Comparison of ENCODE assay signal across 1 cellular context in the genomic region with DNA sequence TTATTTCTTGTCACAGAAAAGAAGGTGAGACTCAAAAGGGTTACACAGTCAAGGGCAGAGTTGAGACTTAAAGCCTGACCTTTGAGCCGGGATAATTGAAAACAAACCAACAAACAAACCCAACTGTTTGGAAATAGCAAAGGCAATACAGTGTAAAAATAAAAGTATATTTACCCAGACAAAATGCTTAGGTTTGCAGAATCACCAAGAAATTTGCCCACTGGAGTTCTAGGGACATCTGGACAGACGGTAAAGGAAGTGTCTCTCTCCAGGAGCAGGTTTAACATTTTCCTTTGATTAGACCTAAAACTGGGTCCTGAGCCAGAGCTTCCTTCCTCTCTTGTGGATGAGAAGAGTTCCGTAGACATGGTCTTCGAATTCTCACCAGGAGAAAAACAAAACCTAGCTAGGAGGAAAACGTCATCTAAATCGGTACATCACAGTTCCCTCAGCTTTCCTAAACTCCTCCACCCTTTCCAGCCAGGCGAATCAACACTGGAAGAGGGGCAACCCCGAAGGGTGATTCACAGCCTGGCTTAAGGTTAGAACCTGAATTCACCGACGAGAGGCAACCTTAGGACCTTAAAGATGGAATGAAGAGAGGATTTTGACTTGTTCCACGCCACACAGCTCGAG.
TF ChIP-seq lines count a peak whose summit lies in the region.

No MANE protein-coding gene starts in this region.

TF ChIP-seq in K562, 482 proteins besides CTCF, POLR2A, EP300 and RAD21:
- TF ChIP-seq MAFG (tag; conservative IDR thresholded peaks at IDR 0.05), result peak; percentile 29; the same call in 1 of the 2 replicates
- TF ChIP-seq MAFK (IDR thresholded peaks at IDR 0.05; ENCODE audit: low read length), result peak; percentile 52; the same call in 1 of the 2 replicates
- TF ChIP-seq JUN (IDR thresholded peaks at IDR 0.05; ENCODE audit: borderline replicate concordance, low read depth, low read length), result no peak
- 0 out of 2 replicates have a peak, but pooled peaks have one; percentile 21 for TF ChIP-seq JUN (CRISPR knock-in tag; IDR thresholded peaks at IDR 0.05; ENCODE audit: borderline replicate concordance)
- TF ChIP-seq MAFF (IDR thresholded peaks at IDR 0.05; ENCODE audit: low read length), result peak; percentile 65
- TF ChIP-seq PHB (CRISPR knock-in tag; IDR thresholded peaks at IDR 0.05), result 0 out of 2 replicates have a peak, but pooled peaks have one; percentile 41
- TF ChIP-seq ARNT (IDR thresholded peaks at IDR 0.05), result peak in 1 of 2 experiments; percentile 24; a peak in 1 of 4 replicates
- peak; percentile 37 for TF ChIP-seq TBP (optimal IDR thresholded peaks at IDR 0.05; ENCODE audit: low read depth, low read length)
- TF ChIP-seq NFRKB (IDR thresholded peaks at IDR 0.05; ENCODE audit: low read depth), result 0 out of 2 replicates have a peak, but pooled peaks have one; percentile 27
- TF ChIP-seq NR2C2 (CRISPR knock-in tag; IDR thresholded peaks at IDR 0.05), result no peak
- 0 out of 2 replicates have a peak, but pooled peaks have one; percentile 21 for TF ChIP-seq NR2C2 (tag; IDR thresholded peaks at IDR 0.05)
- TF ChIP-seq ZNF316 (IDR thresholded peaks at IDR 0.05), result peak; percentile 86
- peak; percentile 65 for TF ChIP-seq C11orf30 (IDR thresholded peaks at IDR 0.05; ENCODE audit: low read depth)
- TF ChIP-seq ZEB2 (IDR thresholded peaks at IDR 0.05), result no peak
- no peak for TF ChIP-seq SAFB2 (IDR thresholded peaks at IDR 0.05; ENCODE audit: borderline replicate concordance, low read depth, low read length, severe bottlenecking)
- TF ChIP-seq, protein P1, sequence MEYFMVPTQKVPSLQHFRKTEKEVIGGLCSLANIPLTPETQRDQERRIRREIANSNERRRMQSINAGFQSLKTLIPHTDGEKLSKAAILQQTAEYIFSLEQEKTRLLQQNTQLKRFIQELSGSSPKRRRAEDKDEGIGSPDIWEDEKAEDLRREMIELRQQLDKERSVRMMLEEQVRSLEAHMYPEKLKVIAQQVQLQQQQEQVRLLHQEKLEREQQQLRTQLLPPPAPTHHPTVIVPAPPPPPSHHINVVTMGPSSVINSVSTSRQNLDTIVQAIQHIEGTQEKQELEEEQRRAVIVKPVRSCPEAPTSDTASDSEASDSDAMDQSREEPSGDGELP (CRISPR knock-in tag; IDR thresholded peaks at IDR 0.05; ENCODE audit: borderline replicate concordance), result no peak
- TF ChIP-seq ZNF780A (CRISPR knock-in tag; IDR thresholded peaks at IDR 0.05), result no peak
